ENCODE assay signal across 14 cellular contexts in the genomic region with DNA sequence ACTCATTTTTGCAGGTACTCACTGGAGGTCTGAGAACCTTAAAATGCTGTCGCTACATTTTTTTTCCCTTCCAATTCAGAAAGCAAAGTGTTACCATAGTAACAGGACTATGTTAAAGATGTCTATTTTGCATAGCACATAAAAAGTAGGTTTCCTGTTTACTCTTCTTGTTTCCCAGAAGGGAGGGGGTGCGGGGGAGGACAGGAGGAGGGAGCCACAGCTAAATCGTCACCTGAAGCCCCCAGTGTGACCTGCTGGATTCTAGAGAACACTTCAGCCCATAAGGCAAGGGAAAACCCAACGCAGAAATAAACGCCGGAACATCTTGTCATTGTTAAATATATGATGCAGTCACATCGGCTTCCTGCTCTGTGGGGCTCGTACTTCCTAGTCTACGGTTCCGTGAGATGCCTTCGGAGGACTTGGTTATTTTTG. TPM values are rescaled to one million over a fixed set of nuclear protein-coding genes. Genes with fewer than 3 reads are reported as not detected.
DNase-seq lines count a peak whose midpoint lies in the region; ATAC-seq, FAIRE-seq and TF ChIP-seq lines count a peak whose summit lies in the region.
"Had no signal": no experiment of that assay in that cellular context is flagged by ENCODE, and none has a peak within 500 bp of the region (broad histone marks: within the 10 kb centered on the region; RNA-seq: fewer than 3 reads in every experiment).

No MANE protein-coding gene starts in this region.

- H3K9me3 Mint-ChIP-seq in activated naive CD8-positive, alpha-beta T cell (ENCODE audit: low read depth): no peaks in the 10 kb centered on the region
- H3K9me3 Mint-ChIP-seq in naive thymus-derived CD8-positive, alpha-beta T cell: peaks cover 0 to 5% (median 0%) of the 10 kb centered on the region in 9 donors
- H3K9me3 Mint-ChIP-seq in osteocyte (ENCODE audit: unreplicated experiment): no peaks in the 10 kb centered on the region

- H3K27ac Mint-ChIP-seq in activated naive CD8-positive, alpha-beta T cell: no peak overlapping the region
- peak overlapping the region in 2 of 10 donors; percentile 24 to 29 for H3K27ac Mint-ChIP-seq in naive thymus-derived CD8-positive, alpha-beta T cell
- H3K27ac Mint-ChIP-seq in osteocyte (ENCODE audit: unreplicated experiment): no peak overlapping the region

- ATAC-seq in GM21619 (IDR thresholded peaks at IDR 0.05; ENCODE audit: unreplicated experiment): peak; percentile 30
- peak; percentile 44 to 62 for ATAC-seq in naive thymus-derived CD8-positive, alpha-beta T cell
- ATAC-seq: body of pancreas had no signal

- DNase-seq in GM18507 (ENCODE audit: extremely low spot score, insufficient read length, low read depth) (no peak), osteocyte (ENCODE audit: extremely low spot score, unreplicated experiment) (no peak), NCI-H2081 treated with DMSO at 0.1 percent for 48 hours (lab: John Stamatoyannopoulos, UW) (no peak)
- peak in 4 of 10 donors; percentile 9 to 30 (median 24) for DNase-seq in naive thymus-derived CD8-positive, alpha-beta T cell
- DNase-seq in stimulated activated CD8-positive, alpha-beta memory T cell treated with anti-CD3 and anti-CD28 coated beads, Interleukin-4, amount 100 ng/mL, for 48 hours: no peak
- DNase-seq: body of pancreas; DMS79; H7; kidney; NCI-H526 treated with DMSO at 0.1 percent for 48 hours; stimulated activated CD4-positive, alpha-beta T cell treated with anti-CD3 and anti-CD28 coated beads, Interleukin-4, amount 100 ng/mL, for 1 hour; thyroid gland had no signal

- POLR2A ChIA-PET in naive thymus-derived CD8-positive, alpha-beta T cell (lab: Charles Lee): no interaction called here

- H3K36me3 Mint-ChIP-seq in activated naive CD8-positive, alpha-beta T cell: no peaks in the 10 kb centered on the region
- H3K36me3 Mint-ChIP-seq in naive thymus-derived CD8-positive, alpha-beta T cell: peaks cover 0 to 7% (median 0%) of the 10 kb centered on the region in 3 donors
- peaks cover 52% of the 10 kb centered on the region for H3K36me3 Mint-ChIP-seq in osteocyte (ENCODE audit: unreplicated experiment)

- H3K27me3 Mint-ChIP-seq in activated naive CD8-positive, alpha-beta T cell: peaks cover 54% of the 10 kb centered on the region
- H3K27me3 Mint-ChIP-seq in naive thymus-derived CD8-positive, alpha-beta T cell: peaks cover 50 to 74% (median 59%) of the 10 kb centered on the region in 5 donors
- no peaks in the 10 kb centered on the region for H3K27me3 Mint-ChIP-seq in osteocyte (ENCODE audit: unreplicated experiment)

- peak; percentile 45 for FAIRE-seq in GM18507 (lab: Jason Lieb, UNC)
- FAIRE-seq: kidney had no signal

- peak overlapping the region; percentile 68 for H3K4me3 Mint-ChIP-seq in activated naive CD8-positive, alpha-beta T cell
- H3K4me3 Mint-ChIP-seq in naive thymus-derived CD8-positive, alpha-beta T cell: peak overlapping the region in 9 of 10 donors; percentile 27 to 69 (median 62)
- H3K4me3 Mint-ChIP-seq in osteocyte (ENCODE audit: unreplicated experiment): no peak overlapping the region

- TF ChIP-seq CTCF in osteocyte (IDR thresholded peaks at IDR 0.05): no peak

- H3K4me1 Mint-ChIP-seq in activated naive CD8-positive, alpha-beta T cell (ENCODE audit: low read depth): peaks cover 22% of the 10 kb centered on the region
- peaks cover 15 to 29% (median 24%) of the 10 kb centered on the region in 4 donors for H3K4me1 Mint-ChIP-seq in naive thymus-derived CD8-positive, alpha-beta T cell
- peaks cover 5% of the 10 kb centered on the region for H3K4me1 Mint-ChIP-seq in osteocyte (ENCODE audit: unreplicated experiment)

RNA-seq across cellular contexts. Expression of a gene that starts 44.6 kb away (rescaled TPM):
- under 1 TPM; 0.49 TPM for total RNA-seq in naive thymus-derived CD8-positive, alpha-beta T cell
- polyA plus RNA-seq in naive thymus-derived CD8-positive, alpha-beta T cell: under 1 TPM in 1 of 3 donors, not detected in 2; 0.12 TPM
- 49.2 and 50.0 TPM in 2 replicates for total RNA-seq in osteocyte

Comparison
In these comparisons a context has a peak if more than half of its experiments do, and no peak if none do; other contexts are left out.
1. RNA of a gene that starts 44.6 kb away (total RNA-seq): 49.2 to 50.0 TPM in osteocyte; 0.49 TPM in naive thymus-derived CD8-positive, alpha-beta T cell; every median in the first group is over 10 times any median in the second.